25 cellular contexts compared by ENCODE assay signal in genomic region chr2:2874805-2875204, GRCh38.
A peak's percentile ranks its signal among the peaks of the same experiment; 100 is the strongest.
DNase-seq lines count a peak whose midpoint lies in the region; ATAC-seq and TF ChIP-seq lines count a peak whose summit lies in the region.
"Had no signal": no experiment of that assay in that cellular context is flagged by ENCODE, and none has a peak within 500 bp of the region (broad histone marks: within the 10 kb centered on the region; RNA-seq: fewer than 3 reads in every experiment).

No MANE protein-coding gene starts in this region.

- H3K27me3 Mint-ChIP-seq in H9 (ENCODE audit: low read depth): peaks cover 4% of the 10 kb centered on the region
- no peaks in the 10 kb centered on the region for H3K27me3 Mint-ChIP-seq in endodermal cell (ENCODE audit: insufficient read depth)
- H3K27me3 Mint-ChIP-seq in neural progenitor cell (ENCODE audit: insufficient read depth, low read depth): peaks cover 4% of the 10 kb centered on the region
- H3K27me3 Mint-ChIP-seq in nephron progenitor cell (ENCODE audit: low read depth, poor library complexity): peaks cover 3% of the 10 kb centered on the region
- H3K27me3 Mint-ChIP-seq in CD8-positive, alpha-beta T cell (ENCODE audit: low read depth): no peaks in the 10 kb centered on the region
- H3K27me3 Mint-ChIP-seq: CD4-positive, alpha-beta memory T cell; CD4-positive, CD25-positive, alpha-beta regulatory T cell had no signal

- no peak overlapping the region for H3K27ac ChIP-seq in H9 (ENCODE audit: insufficient read length, low read depth, low read length)
- H3K27ac ChIP-seq in endodermal cell (ENCODE audit: low read depth, low read length): no peak overlapping the region
- H3K27ac ChIP-seq in neural progenitor cell: no peak overlapping the region
- no peak overlapping the region for H3K27ac ChIP-seq in CD8-positive, alpha-beta T cell (ENCODE audit: low read depth, low read length)
- H3K27ac ChIP-seq: BLaER1 had no signal

- POLR2A ChIA-PET in CD8-positive, alpha-beta T cell (lab: Charles Lee): no interaction called here

- DNase-seq in H9 (no peak), endodermal cell (peak; percentile 20), islet precursor cell (peak; percentile 40), neural progenitor cell (ENCODE audit: low spot score) (no peak), NCI-H526 treated with DMSO at 0.1 percent for 48 hours (lab: John Stamatoyannopoulos, UW) (no peak), nephron progenitor cell (no peak)
- DNase-seq in CD8-positive, alpha-beta T cell: no peak
- DNase-seq: 8988T; ACHN; BE2C; C1 segment of cervical spinal cord; CD4-positive, alpha-beta memory T cell; CD4-positive, CD25-positive, alpha-beta regulatory T cell; COR-L47; DMS 273 treated with DMSO at 0.1 percent for 48 hours; DMS153; DMS53; DMS79; DND-41; EL; GDM1 had no signal

- intact Hi-C loops in CD8-positive, alpha-beta T cell (cut with DNase I, micrococcal nuclease): no loop called here

- no peaks in the 10 kb centered on the region for H3K23me2 ChIP-seq in H9 (ENCODE audit: insufficient read length, low read depth, low read length, poor library complexity, severe bottlenecking)

- no peak overlapping the region for H2AK5ac ChIP-seq in H9 (ENCODE audit: insufficient read length, low read length)

- CTCF ChIA-PET in CD8-positive, alpha-beta T cell (lab: Charles Lee): no interaction called here

- peaks cover 7 to 18% (median 11%) of the 10 kb centered on the region in 3 experiments for H3K36me3 Mint-ChIP-seq in H9 (ENCODE audit: insufficient read depth in 1 of 3, low read depth in 3 of 3)
- H3K36me3 Mint-ChIP-seq in endodermal cell (ENCODE audit: low read depth): no peaks in the 10 kb centered on the region
- H3K36me3 Mint-ChIP-seq in neural progenitor cell: no peaks in the 10 kb centered on the region
- H3K36me3 Mint-ChIP-seq in nephron progenitor cell (ENCODE audit: low read depth): no peaks in the 10 kb centered on the region
- no peaks in the 10 kb centered on the region for H3K36me3 Mint-ChIP-seq in CD8-positive, alpha-beta T cell
- H3K36me3 Mint-ChIP-seq: CD14-positive monocyte; CD4-positive, alpha-beta memory T cell; CD4-positive, CD25-positive, alpha-beta regulatory T cell had no signal

- H3K36me3 ChIP-seq in endodermal cell (ENCODE audit: control insufficient read depth, insufficient read depth, low read length) (no peaks in the 10 kb centered on the region), neural progenitor cell (no peaks in the 10 kb centered on the region)
- no peaks in the 10 kb centered on the region for H3K36me3 ChIP-seq in CD8-positive, alpha-beta T cell (ENCODE audit: insufficient read depth, low read length)
- H3K36me3 ChIP-seq: BE2C, BLaER1 had no signal

- H2BK12ac ChIP-seq in H9 (ENCODE audit: insufficient read length, low read depth, low read length): no peak overlapping the region

- H3K18ac ChIP-seq in H9 (ENCODE audit: insufficient read length, low read depth, low read length): no peak overlapping the region

- H3K9me3 Mint-ChIP-seq in H9 (peaks cover 18 to 23% of the 10 kb centered on the region in 2 experiments), endodermal cell (peaks cover 27% of the 10 kb centered on the region), neural progenitor cell (peaks cover 17% of the 10 kb centered on the region), nephron progenitor cell (peaks cover 23% of the 10 kb centered on the region)
- H3K9me3 Mint-ChIP-seq in CD8-positive, alpha-beta T cell: no peaks in the 10 kb centered on the region
- H3K9me3 Mint-ChIP-seq: CD4-positive, CD25-positive, alpha-beta regulatory T cell had no signal

- H3K4me3 ChIP-seq in endodermal cell (ENCODE audit: low read length) (no peak overlapping the region), neural progenitor cell (no peak overlapping the region)
- no peak overlapping the region for H3K4me3 ChIP-seq in CD8-positive, alpha-beta T cell (ENCODE audit: low read depth, low read length)
- H3K4me3 ChIP-seq: BLaER1, GM12878 had no signal

- no peak overlapping the region for H2AFZ ChIP-seq in H9 (ENCODE audit: low read length)
- no peak overlapping the region for H2AFZ ChIP-seq in neural progenitor cell (replicated peaks)

- H3K23ac ChIP-seq in H9 (ENCODE audit: insufficient read length, low read depth, low read length): no peak overlapping the region

- no peak overlapping the region for H2BK20ac ChIP-seq in H9 (ENCODE audit: low read depth, low read length, poor library complexity, severe bottlenecking)

- H3K79me2 ChIP-seq in H9 (ENCODE audit: insufficient read depth, low read length) (no peaks in the 10 kb centered on the region), neural progenitor cell (ENCODE audit: low read depth) (no peaks in the 10 kb centered on the region)

- TF ChIP-seq CTCF in H9 (conservative IDR thresholded peaks at IDR 0.05): no peak
- no peak for TF ChIP-seq CTCF in endodermal cell (conservative IDR thresholded peaks at IDR 0.05)
- TF ChIP-seq CTCF in neural progenitor cell (IDR thresholded peaks at IDR 0.05): no peak
- no peak for TF ChIP-seq CTCF in nephron progenitor cell (IDR thresholded peaks at IDR 0.05)
- no peak for TF ChIP-seq CTCF in CD8-positive, alpha-beta T cell (IDR thresholded peaks at IDR 0.05)

- H3K4me1 Mint-ChIP-seq in H9 (peaks cover 0 to 7% of the 10 kb centered on the region in 2 experiments; a peak in 2 of 4 replicates), endodermal cell (no peaks in the 10 kb centered on the region), neural progenitor cell (peaks cover 50% of the 10 kb centered on the region), nephron progenitor cell (peaks cover 43% of the 10 kb centered on the region)
- no peaks in the 10 kb centered on the region for H3K4me1 Mint-ChIP-seq in CD8-positive, alpha-beta T cell (ENCODE audit: low read depth)
- H3K4me1 Mint-ChIP-seq: CD14-positive monocyte; CD4-positive, alpha-beta memory T cell; CD4-positive, CD25-positive, alpha-beta regulatory T cell had no signal

- no peak for ATAC-seq in GM21717 (IDR thresholded peaks at IDR 0.05; ENCODE audit: unreplicated experiment)
- no peak for ATAC-seq in CD8-positive, alpha-beta T cell
- ATAC-seq: GM12878 had no signal

- no peaks in the 10 kb centered on the region for H3K4me1 ChIP-seq in H9 (ENCODE audit: insufficient read depth, low read length)
- no peaks in the 10 kb centered on the region for H3K4me1 ChIP-seq in endodermal cell (ENCODE audit: control insufficient read depth, insufficient read depth, low read length)
- no peaks in the 10 kb centered on the region for H3K4me1 ChIP-seq in neural progenitor cell
- H3K4me1 ChIP-seq in CD8-positive, alpha-beta T cell (ENCODE audit: insufficient read depth, low read length): no peaks in the 10 kb centered on the region
- H3K4me1 ChIP-seq: BE2C had no signal

- H3K14ac ChIP-seq in H9 (ENCODE audit: insufficient read depth, low read length): no peak overlapping the region

- no peak overlapping the region for H3K9ac ChIP-seq in H9 (ENCODE audit: extremely low read depth, insufficient read length, low read length)
- H3K9ac ChIP-seq in endodermal cell (ENCODE audit: extremely low read depth, low read length, poor library complexity, severe bottlenecking): no peak overlapping the region
- no peak overlapping the region for H3K9ac ChIP-seq in neural progenitor cell
- H3K9ac ChIP-seq: BLaER1 had no signal

- no peak overlapping the region for H3K56ac ChIP-seq in H9 (ENCODE audit: insufficient read length, low read depth, low read length)

- H3K4me3 Mint-ChIP-seq in H9: no peak overlapping the region
- no peak overlapping the region for H3K4me3 Mint-ChIP-seq in endodermal cell
- no peak overlapping the region for H3K4me3 Mint-ChIP-seq in neural progenitor cell
- H3K4me3 Mint-ChIP-seq in nephron progenitor cell: no peak overlapping the region
- no peak overlapping the region for H3K4me3 Mint-ChIP-seq in CD8-positive, alpha-beta T cell
- H3K4me3 Mint-ChIP-seq: CD14-positive monocyte; CD4-positive, alpha-beta memory T cell; CD4-positive, CD25-positive, alpha-beta regulatory T cell had no signal

- H2BK15ac ChIP-seq in H9 (ENCODE audit: low read depth, low read length): no peak overlapping the region

- no peak overlapping the region for H2BK120ac ChIP-seq in H9 (ENCODE audit: low read depth, low read length, poor library complexity, severe bottlenecking)

- no peak overlapping the region for H3K4me2 ChIP-seq in H9 (ENCODE audit: insufficient read depth, insufficient read length, low read length)
- H3K4me2 ChIP-seq in neural progenitor cell: no peak overlapping the region
- H3K4me2 ChIP-seq: BLaER1 had no signal

- no peak overlapping the region for H3T11ph ChIP-seq in H9 (ENCODE audit: low read length)

- H3K9me3 ChIP-seq in H9 (ENCODE audit: control insufficient read depth, low read depth, low read length) (no peaks in the 10 kb centered on the region), endodermal cell (ENCODE audit: control insufficient read depth, low read length) (peaks cover 15% of the 10 kb centered on the region), neural progenitor cell (ENCODE audit: low read depth) (no peaks in the 10 kb centered on the region)
- H3K9me3 ChIP-seq in CD8-positive, alpha-beta T cell (ENCODE audit: low read length): no peaks in the 10 kb centered on the region
- H3K9me3 ChIP-seq: BE2C had no signal

- H3K4ac ChIP-seq in H9 (ENCODE audit: low read depth, low read length): no peak overlapping the region

- H3F3A ChIP-seq in neural progenitor cell (ENCODE audit: low read depth): no peaks in the 10 kb centered on the region

- H4K20me1 ChIP-seq in H9 (ENCODE audit: control insufficient read depth, insufficient read depth, insufficient read length) (no peaks in the 10 kb centered on the region), neural progenitor cell (ENCODE audit: low read depth) (no peaks in the 10 kb centered on the region)
- H4K20me1 ChIP-seq: BLaER1 had no signal

- WGBS in H9 (ENCODE audit: extremely low coverage, insufficient read length, low lambda C conversion rate): no CpG with 5 or more reads among the region's 12 CpGs
- WGBS in endodermal cell (ENCODE audit: insufficient coverage in 1 of 2, insufficient read length in 1 of 2), 2 experiments: 88 to 91% methylated on average over 3 to 12 of the region's 12 CpGs

- H3K27ac Mint-ChIP-seq in H9 (peak overlapping the region in 2 of 3 experiments; percentile 19 to 85; a peak in 2 of 7 replicates), endodermal cell (no peak overlapping the region), neural progenitor cell (peak overlapping the region; percentile 78), nephron progenitor cell (no peak overlapping the region)
- H3K27ac Mint-ChIP-seq in CD8-positive, alpha-beta T cell: no peak overlapping the region
- H3K27ac Mint-ChIP-seq: CD14-positive monocyte; CD4-positive, alpha-beta memory T cell; CD4-positive, CD25-positive, alpha-beta regulatory T cell had no signal

- H3K27me3 ChIP-seq in H9 (ENCODE audit: insufficient read depth, low read length) (no peaks in the 10 kb centered on the region), endodermal cell (ENCODE audit: control insufficient read depth, insufficient read depth, low read length, poor library complexity, severe bottlenecking) (no peaks in the 10 kb centered on the region), neural progenitor cell (no peaks in the 10 kb centered on the region)
- no peaks in the 10 kb centered on the region for H3K27me3 ChIP-seq in CD8-positive, alpha-beta T cell (ENCODE audit: insufficient read depth, low read length)
- H3K27me3 ChIP-seq: BE2C, BLaER1 had no signal

- no peak overlapping the region for H4K91ac ChIP-seq in H9 (ENCODE audit: insufficient read length, low read depth, low read length)

- H3K79me1 ChIP-seq in H9 (ENCODE audit: insufficient read depth, low read depth, low read length, poor library complexity, severe bottlenecking): no peaks in the 10 kb centered on the region

- H2BK5ac ChIP-seq in H9 (ENCODE audit: insufficient read length, low read length): no peak overlapping the region

- H4K5ac ChIP-seq in H9 (ENCODE audit: insufficient read length, low read depth, low read length): no peak overlapping the region

- H4K8ac ChIP-seq in H9 (replicated peaks; ENCODE audit: insufficient read length, low read depth, low read length): no peak overlapping the region

Comparison
In these comparisons a context has a peak if more than half of its experiments do, and no peak if none do; other contexts are left out.
1. DNase-seq: peak in endodermal cell (single experiment) and islet precursor cell (single experiment); none in H9 (single experiment), neural progenitor cell (single experiment), NCI-H526 treated with DMSO at 0.1 percent for 48 hours (single experiment), nephron progenitor cell (single experiment) and CD8-positive, alpha-beta T cell (0 of 7).
2. H3K27ac Mint-ChIP-seq: peak in H9 (2 of 3) and neural progenitor cell (single experiment); none in endodermal cell (single experiment), nephron progenitor cell (single experiment) and CD8-positive, alpha-beta T cell (single experiment).